ENCODE assay signal across 2 cellular contexts in the genomic region with DNA sequence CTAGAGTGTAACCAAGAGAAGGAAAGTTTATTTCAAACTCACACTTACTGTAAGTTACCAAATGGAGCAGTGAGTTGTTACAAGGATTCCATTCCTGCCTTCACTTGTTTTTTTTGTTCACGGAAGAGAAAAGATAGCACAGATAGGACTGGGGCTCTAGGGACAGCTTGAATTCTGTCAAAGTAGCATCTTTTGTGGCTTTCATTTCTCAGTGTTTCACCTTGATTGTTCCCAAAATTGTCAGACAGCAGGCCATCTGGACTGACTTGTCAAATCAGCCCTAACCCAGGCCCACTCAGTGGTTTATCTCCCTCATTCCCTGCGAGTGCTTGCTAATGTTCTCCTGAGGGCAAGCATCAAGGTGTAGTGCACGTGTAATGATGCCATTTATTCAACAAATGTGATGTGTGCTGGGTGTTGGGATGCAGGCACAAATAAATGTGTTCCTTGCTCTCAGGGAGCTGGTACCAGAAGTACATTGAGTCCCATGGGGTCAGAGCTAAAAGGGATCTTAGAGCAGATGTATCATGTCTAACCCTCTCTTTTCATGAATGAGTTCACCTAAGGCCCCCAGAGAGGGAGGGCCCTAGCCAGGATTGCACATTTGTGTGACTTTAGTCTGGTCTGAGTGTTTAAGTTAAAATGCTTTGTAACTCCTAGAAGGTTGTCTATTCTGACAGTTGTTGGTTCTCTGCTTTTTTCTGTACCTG.
TF ChIP-seq lines count a peak whose summit lies in the region.

No MANE protein-coding gene starts in this region.

TF ChIP-seq in H1, 55 proteins besides CTCF, POLR2A, EP300 and RAD21:
- TF ChIP-seq SP1 (IDR thresholded peaks at IDR 0.05; ENCODE audit: low read depth, low read length), result no peak
- TF ChIP-seq MAFK (IDR thresholded peaks at IDR 0.05; ENCODE audit: low read depth, low read length), result no peak
- no peak for TF ChIP-seq HDAC2 (IDR thresholded peaks at IDR 0.05; ENCODE audit: borderline replicate concordance in 1 of 2, low read depth in 2 of 2, low read length in 2 of 2)
- no peak for TF ChIP-seq CREB1 (IDR thresholded peaks at IDR 0.05)
- TF ChIP-seq SIRT6 (IDR thresholded peaks at IDR 0.05; ENCODE audit: low read length), result no peak
- no peak for TF ChIP-seq BCL11A (IDR thresholded peaks at IDR 0.05; ENCODE audit: low read depth in 2 of 2, low read length in 2 of 2)
- TF ChIP-seq, protein P1, sequence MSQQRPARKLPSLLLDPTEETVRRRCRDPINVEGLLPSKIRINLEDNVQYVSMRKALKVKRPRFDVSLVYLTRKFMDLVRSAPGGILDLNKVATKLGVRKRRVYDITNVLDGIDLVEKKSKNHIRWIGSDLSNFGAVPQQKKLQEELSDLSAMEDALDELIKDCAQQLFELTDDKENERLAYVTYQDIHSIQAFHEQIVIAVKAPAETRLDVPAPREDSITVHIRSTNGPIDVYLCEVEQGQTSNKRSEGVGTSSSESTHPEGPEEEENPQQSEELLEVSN (IDR thresholded peaks at IDR 0.05), result no peak
- TF ChIP-seq RFX5 (IDR thresholded peaks at IDR 0.05; ENCODE audit: borderline replicate concordance, low read depth, low read length), result no peak
- TF ChIP-seq KDM4A (IDR thresholded peaks at IDR 0.05; ENCODE audit: low read depth, low read length, severe bottlenecking), result no peak
- TF ChIP-seq ASH2L (IDR thresholded peaks at IDR 0.05; ENCODE audit: low read length), result no peak
- no peak for TF ChIP-seq EZH2 (IDR thresholded peaks at IDR 0.05; ENCODE audit: low read depth, low read length, severe bottlenecking)
- TF ChIP-seq SUZ12 (IDR thresholded peaks at IDR 0.05; ENCODE audit: low read length), result no peak
- TF ChIP-seq, protein P2, sequence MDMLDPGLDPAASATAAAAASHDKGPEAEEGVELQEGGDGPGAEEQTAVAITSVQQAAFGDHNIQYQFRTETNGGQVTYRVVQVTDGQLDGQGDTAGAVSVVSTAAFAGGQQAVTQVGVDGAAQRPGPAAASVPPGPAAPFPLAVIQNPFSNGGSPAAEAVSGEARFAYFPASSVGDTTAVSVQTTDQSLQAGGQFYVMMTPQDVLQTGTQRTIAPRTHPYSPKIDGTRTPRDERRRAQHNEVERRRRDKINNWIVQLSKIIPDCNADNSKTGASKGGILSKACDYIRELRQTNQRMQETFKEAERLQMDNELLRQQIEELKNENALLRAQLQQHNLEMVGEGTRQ (IDR thresholded peaks at IDR 0.05; ENCODE audit: low read length), result no peak
- no peak for TF ChIP-seq EGR1 (IDR thresholded peaks at IDR 0.05; ENCODE audit: borderline replicate concordance, low read depth, low read length)
- no peak for TF ChIP-seq POU5F1 (IDR thresholded peaks at IDR 0.05; ENCODE audit: low read depth, low read length)
- TF ChIP-seq HDAC6 (IDR thresholded peaks at IDR 0.05; ENCODE audit: low read depth, low read length), result no peak
- no peak for TF ChIP-seq SIN3A (conservative IDR thresholded peaks at IDR 0.05 in 1 of 2, IDR thresholded peaks at IDR 0.05 in 1 of 2; ENCODE audit: low read depth in 1 of 2, low read length in 2 of 2)
- TF ChIP-seq TBP (IDR thresholded peaks at IDR 0.05; ENCODE audit: low read depth, low read length), result no peak
- no peak for TF ChIP-seq RNF2 (IDR thresholded peaks at IDR 0.05; ENCODE audit: borderline replicate concordance, low read depth, low read length, missing control alignments, poor library complexity, severe bottlenecking)

TF ChIP-seq in HEK293T, 16 proteins besides CTCF, POLR2A, EP300 and RAD21:
- TF ChIP-seq ZNF384 (IDR thresholded peaks at IDR 0.05) (no peak), FOXK2 (IDR thresholded peaks at IDR 0.05) (no peak), SP1 (IDR thresholded peaks at IDR 0.05) (no peak)
- TF ChIP-seq, protein P3, sequence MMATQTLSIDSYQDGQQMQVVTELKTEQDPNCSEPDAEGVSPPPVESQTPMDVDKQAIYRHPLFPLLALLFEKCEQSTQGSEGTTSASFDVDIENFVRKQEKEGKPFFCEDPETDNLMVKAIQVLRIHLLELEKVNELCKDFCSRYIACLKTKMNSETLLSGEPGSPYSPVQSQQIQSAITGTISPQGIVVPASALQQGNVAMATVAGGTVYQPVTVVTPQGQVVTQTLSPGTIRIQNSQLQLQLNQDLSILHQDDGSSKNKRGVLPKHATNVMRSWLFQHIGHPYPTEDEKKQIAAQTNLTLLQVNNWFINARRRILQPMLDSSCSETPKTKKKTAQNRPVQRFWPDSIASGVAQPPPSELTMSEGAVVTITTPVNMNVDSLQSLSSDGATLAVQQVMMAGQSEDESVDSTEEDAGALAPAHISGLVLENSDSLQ (IDR thresholded peaks at IDR 0.05), result no peak
